8 cellular contexts compared by ENCODE assay signal in genomic region chr11:124760205-124760652, GRCh38. TPM values are rescaled to one million over a fixed set of nuclear protein-coding genes. Genes with fewer than 3 reads are reported as not detected.
DNase-seq lines count a peak whose midpoint lies in the region; ATAC-seq and TF ChIP-seq lines count a peak whose summit lies in the region.

No MANE protein-coding gene starts in this region.

- peaks cover 3% of the 10 kb centered on the region for H3K36me3 Mint-ChIP-seq in CD4-positive, CD25-positive, alpha-beta regulatory T cell
- peaks cover 6% of the 10 kb centered on the region for H3K36me3 Mint-ChIP-seq in mesothelial cell of epicardium

- H3K18ac ChIP-seq in mesendoderm (ENCODE audit: low read length) = no peak overlapping the region

- no peaks in the 10 kb centered on the region for H3K79me2 ChIP-seq in mesendoderm (ENCODE audit: control insufficient read depth, insufficient read depth, low read length)

- DNase-seq in CD4-positive, CD25-positive, alpha-beta regulatory T cell = no peak
- DNase-seq in ascending aorta (ENCODE audit: low spot score in 2 of 2) = no peak
- DNase-seq in mesendoderm = no peak
- no peak for DNase-seq in mesothelial cell of epicardium (ENCODE audit: low spot score in 2 of 2, unreplicated experiment in 2 of 2)
- DNase-seq in anterior cingulate cortex (lab: John Stamatoyannopoulos, UW) = no peak

- no peak overlapping the region for H3K27ac ChIP-seq in CD4-positive, CD25-positive, alpha-beta regulatory T cell (ENCODE audit: insufficient read depth, low read length, poor library complexity, severe bottlenecking)
- H3K27ac ChIP-seq in ascending aorta = peak overlapping the region; percentile 85 to 89
- no peak overlapping the region for H3K27ac ChIP-seq in mesendoderm (ENCODE audit: low read depth, low read length)

- no peak overlapping the region for H2BK5ac ChIP-seq in mesendoderm (ENCODE audit: low read length)

- intact Hi-C loops in ascending aorta (cut with DNase I) = loop anchor here (1.0 kb wide), 1 partner anchor 21 kb away; the partner anchor contains the start of gene NRGN

- H3K79me1 ChIP-seq in mesendoderm (ENCODE audit: low read length) = no peaks in the 10 kb centered on the region

- no peak overlapping the region for H2BK15ac ChIP-seq in mesendoderm (replicated peaks; ENCODE audit: low read depth)

- H3K4me1 ChIP-seq in CD4-positive, CD25-positive, alpha-beta regulatory T cell (ENCODE audit: control insufficient read depth, insufficient read depth, low read length, poor library complexity, severe bottlenecking) = peaks cover 48% of the 10 kb centered on the region
- H3K4me1 ChIP-seq in ascending aorta (peaks cover 3 to 21% of the 10 kb centered on the region in 2 donors), mesendoderm (ENCODE audit: control insufficient read depth, low read depth, low read length) (peaks cover 3% of the 10 kb centered on the region)

- H3K9me3 ChIP-seq in CD4-positive, CD25-positive, alpha-beta regulatory T cell (ENCODE audit: control insufficient read depth in 2 of 2, low read length in 2 of 2) = no peaks in the 10 kb centered on the region
- H3K9me3 ChIP-seq in ascending aorta = no peaks in the 10 kb centered on the region

- no peak for ATAC-seq in CD4-positive, CD25-positive, alpha-beta regulatory T cell (ENCODE audit: low read depth in 2 of 2)
- peak; percentile 16 for ATAC-seq in GM21367 (IDR thresholded peaks at IDR 0.05; ENCODE audit: unreplicated experiment)
- ATAC-seq in activated CD4-positive, CD25-positive, alpha-beta regulatory T cell treated with anti-CD3 and anti-CD28 coated beads, Interleukin-2, amount 50 U/mL, for 24 hours = no peak
- ATAC-seq in GM19463 (IDR thresholded peaks at IDR 0.05; ENCODE audit: unreplicated experiment) = no peak

- no peak overlapping the region for H2AK5ac ChIP-seq in mesendoderm (ENCODE audit: low read length)

- peaks cover 0 to 2% (median 0%) of the 10 kb centered on the region in 7 donors for H3K9me3 Mint-ChIP-seq in CD4-positive, CD25-positive, alpha-beta regulatory T cell
- no peaks in the 10 kb centered on the region for H3K9me3 Mint-ChIP-seq in mesothelial cell of epicardium

- H3K27me3 ChIP-seq in CD4-positive, CD25-positive, alpha-beta regulatory T cell (ENCODE audit: control insufficient read depth, insufficient read depth, low read length) = peaks cover 12% of the 10 kb centered on the region
- H3K27me3 ChIP-seq in ascending aorta = no peaks in the 10 kb centered on the region
- peaks cover 59% of the 10 kb centered on the region for H3K27me3 ChIP-seq in mesendoderm (ENCODE audit: insufficient read depth, low read length, poor library complexity)

- TF ChIP-seq CTCF in ascending aorta (IDR thresholded peaks at IDR 0.05) = no peak
- no peak for TF ChIP-seq CTCF in mesothelial cell of epicardium (IDR thresholded peaks at IDR 0.05; ENCODE audit: unreplicated experiment)

- H3K4me3 Mint-ChIP-seq in CD4-positive, CD25-positive, alpha-beta regulatory T cell = peak overlapping the region in 3 of 4 donors; percentile 11 to 88 (median 60)
- no peak overlapping the region for H3K4me3 Mint-ChIP-seq in mesothelial cell of epicardium

- no peak overlapping the region for H4K8ac ChIP-seq in mesendoderm (ENCODE audit: low read depth, low read length)

- no peak overlapping the region for H3K9ac ChIP-seq in mesendoderm (ENCODE audit: low read length)

- peaks cover 66% of the 10 kb centered on the region for H3K27me3 Mint-ChIP-seq in CD4-positive, CD25-positive, alpha-beta regulatory T cell
- H3K27me3 Mint-ChIP-seq in mesothelial cell of epicardium (ENCODE audit: low read depth) = peaks cover 76% of the 10 kb centered on the region

- WGBS in mesendoderm (ENCODE audit: extremely low coverage, insufficient coverage, low lambda C conversion rate) = no CpG with 5 or more reads among the region's 25 CpGs

- H3K23ac ChIP-seq in mesendoderm (ENCODE audit: low read length) = no peak overlapping the region

- no peak overlapping the region for H2BK120ac ChIP-seq in mesendoderm (ENCODE audit: low read depth, low read length)

- no peaks in the 10 kb centered on the region for H3K36me3 ChIP-seq in CD4-positive, CD25-positive, alpha-beta regulatory T cell (ENCODE audit: control insufficient read depth, insufficient read depth, low read length)
- H3K36me3 ChIP-seq in ascending aorta (peaks cover 0 to 10% of the 10 kb centered on the region in 2 donors), mesendoderm (ENCODE audit: control insufficient read depth, insufficient read depth, low read length) (peaks cover 1% of the 10 kb centered on the region)

- H3K4me3 ChIP-seq in CD4-positive, CD25-positive, alpha-beta regulatory T cell (ENCODE audit: low read depth, low read length) = no peak overlapping the region
- H3K4me3 ChIP-seq in ascending aorta (peak overlapping the region; percentile 62 to 67), mesendoderm (ENCODE audit: low read length) (no peak overlapping the region)

- H3K4me2 ChIP-seq in mesendoderm (ENCODE audit: low read length) = no peak overlapping the region

- H3K56ac ChIP-seq in mesendoderm (ENCODE audit: low read length) = peak overlapping the region; percentile 34

- H4K5ac ChIP-seq in mesendoderm (ENCODE audit: low read length) = no peak overlapping the region

- H3K4me1 Mint-ChIP-seq in CD4-positive, CD25-positive, alpha-beta regulatory T cell = peaks cover 0 to 41% (median 10%) of the 10 kb centered on the region in 4 donors
- H3K4me1 Mint-ChIP-seq in mesothelial cell of epicardium = peaks cover 27% of the 10 kb centered on the region

- peak overlapping the region in 1 of 3 donors; percentile 74 for H3K27ac Mint-ChIP-seq in CD4-positive, CD25-positive, alpha-beta regulatory T cell
- H3K27ac Mint-ChIP-seq in mesothelial cell of epicardium = no peak overlapping the region

- H3K4ac ChIP-seq in mesendoderm (ENCODE audit: low read depth, low read length) = no peak overlapping the region

RNA-seq across cellular contexts. Expression of gene ESAM, which starts 1.9 kb away (rescaled TPM):
- total RNA-seq in CD4-positive, CD25-positive, alpha-beta regulatory T cell = 3.0 TPM
- 1 to 10 TPM in 2 of 4 donors, under 1 TPM in 1, not detected in 1; 0.55 to 3.1 (median 2.3) TPM for polyA plus RNA-seq in CD4-positive, CD25-positive, alpha-beta regulatory T cell
- total RNA-seq in ascending aorta (257 TPM), mesothelial cell of epicardium (0.85 to 1.1 TPM (median 0.95 TPM) in 3 replicates)
- 0.21 TPM for polyA plus RNA-seq in mesendoderm (2013, experiment 1 of 2)
- 0.14 TPM for polyA plus RNA-seq in mesendoderm (2013, experiment 2 of 2)

RNA-seq across cellular contexts. Expression of gene VSIG2, which starts 8.2 kb away (rescaled TPM):
- total RNA-seq in CD4-positive, CD25-positive, alpha-beta regulatory T cell = 0.44 TPM
- 1 to 10 TPM in 2 of 4 donors, under 1 TPM in 2; 0.71 to 3.9 (median 0.95) TPM for polyA plus RNA-seq in CD4-positive, CD25-positive, alpha-beta regulatory T cell
- total RNA-seq in ascending aorta (not detected), mesothelial cell of epicardium (0.25 to 0.66 TPM (median 0.44 TPM) in 3 replicates)
- not detected for polyA plus RNA-seq in mesendoderm (2013, experiment 1 of 2)
- 0.07 TPM for polyA plus RNA-seq in mesendoderm (2013, experiment 2 of 2)

RNA-seq across cellular contexts. Expression of gene NRGN, which starts 20.5 kb away (rescaled TPM):
- 58.8 TPM for total RNA-seq in CD4-positive, CD25-positive, alpha-beta regulatory T cell
- polyA plus RNA-seq in CD4-positive, CD25-positive, alpha-beta regulatory T cell = under 1 TPM; 0.16 to 0.23 (median 0.22) TPM
- total RNA-seq in ascending aorta = 5.3 TPM
- polyA plus RNA-seq in mesendoderm (2013, experiment 1 of 2) = 0.42 TPM
- 0.67 TPM for polyA plus RNA-seq in mesendoderm (2013, experiment 2 of 2)
- total RNA-seq in mesothelial cell of epicardium = 2.7 to 2.9 TPM (median 2.7 TPM) in 3 replicates

RNA-seq across cellular contexts. Expression of gene MSANTD2, which starts 40.0 kb away (rescaled TPM):
- total RNA-seq in CD4-positive, CD25-positive, alpha-beta regulatory T cell = 10.0 TPM
- polyA plus RNA-seq in CD4-positive, CD25-positive, alpha-beta regulatory T cell = 1 to 10 TPM; 1.9 to 5.4 (median 4.2) TPM
- total RNA-seq in ascending aorta (21.4 TPM), mesothelial cell of epicardium (32.8 to 37.3 TPM (median 34.4 TPM) in 3 replicates)
- polyA plus RNA-seq in mesendoderm (2013, experiment 1 of 2) = 10.6 TPM
- 10.4 TPM for polyA plus RNA-seq in mesendoderm (2013, experiment 2 of 2)

Comparison
In these comparisons a context has a peak if more than half of its experiments do, and no peak if none do; other contexts are left out.
1. H3K27ac ChIP-seq: peak in ascending aorta (2 of 2); none in CD4-positive, CD25-positive, alpha-beta regulatory T cell (single experiment) and mesendoderm (single experiment).
2. H3K4me3 ChIP-seq: peak in ascending aorta (2 of 2); none in CD4-positive, CD25-positive, alpha-beta regulatory T cell (single experiment) and mesendoderm (single experiment).
3. RNA of gene ESAM, which starts 1.9 kb away (total RNA-seq): 257 TPM in ascending aorta (single experiment); 3.0 TPM in CD4-positive, CD25-positive, alpha-beta regulatory T cell (single experiment) and 0.85 to 1.1 TPM in mesothelial cell of epicardium; every median in the first group is over 10 times any median in the second.